In genomic region chr1:63789856-63790605, GRCh38 we compare ENCODE assay signal across 20 cellular contexts. TPM values are rescaled to one million over a fixed set of nuclear protein-coding genes. Genes with fewer than 3 reads are reported as not detected.
"Had no signal": no experiment of that assay in that cellular context is flagged by ENCODE, and none has a peak within 500 bp of the region (broad histone marks: within the 10 kb centered on the region; RNA-seq: fewer than 3 reads in every experiment).

No MANE protein-coding gene starts in this region.

- H3K9me3 ChIP-seq: heart right ventricle, left lung, right atrium auricular region, transverse colon had no signal

- H3K27ac ChIP-seq: brain microvascular endothelial cell, left lung, right atrium auricular region, transverse colon had no signal

- H3K36me3 Mint-ChIP-seq: memory B cell; naive thymus-derived CD8-positive, alpha-beta T cell had no signal

- H3K4me3 ChIP-seq: heart right ventricle, left lung, right atrium auricular region, transverse colon had no signal

- H3K36me3 ChIP-seq: brain microvascular endothelial cell, heart right ventricle, left lung, right atrium auricular region, transverse colon had no signal

- H3K4me3 Mint-ChIP-seq: activated T-helper 1 cell treated with anti-CD3 and anti-CD28 coated beads, Interleukin-12 subunit alpha, Interleukin-12 subunit beta, Interleukin-2, Interleukin-4 antibody, amounts not matched to agents 30 ng/mL and 10 ng/mL and 1 ng/mL, durations not matched to agents 14 hours and 24 hours and 36 hours; memory B cell; naive thymus-derived CD8-positive, alpha-beta T cell had no signal

- H3K4me1 Mint-ChIP-seq: memory B cell had no signal

- ATAC-seq: heart right ventricle; left lung; naive thymus-derived CD8-positive, alpha-beta T cell had no signal

- DNase-seq: activated CD4-positive, alpha-beta T cell treated with anti-CD3 and anti-CD28 coated beads for 48 hours; activated naive CD4-positive, alpha-beta T cell; anterior cingulate cortex; brain microvascular endothelial cell; dermis blood vessel endothelial cell; heart right ventricle; kidney; left lung; naive thymus-derived CD8-positive, alpha-beta T cell; posterior cingulate gyrus; small intestine; stimulated activated CD4-positive, alpha-beta T cell treated with anti-CD3 and anti-CD28 coated beads, Interleukin-4, amount 100 ng/mL, for 24 hours; stimulated activated CD8-positive, alpha-beta memory T cell treated with anti-CD3 and anti-CD28 coated beads, Interleukin-4, amount 100 ng/mL, for 48 hours; stimulated activated naive CD4-positive, alpha-beta T cell treated with Interleukin-2 at 50 U/mL for 16 hours; T-helper 2 cell; transverse colon had no signal

- H3K27ac Mint-ChIP-seq: activated T-helper 1 cell treated with anti-CD3 and anti-CD28 coated beads, Interleukin-12 subunit alpha, Interleukin-12 subunit beta, Interleukin-2, Interleukin-4 antibody, amounts not matched to agents 30 ng/mL and 10 ng/mL and 1 ng/mL, durations not matched to agents 14 hours and 24 hours and 36 hours; memory B cell; naive thymus-derived CD8-positive, alpha-beta T cell had no signal

- H3K9me3 Mint-ChIP-seq: activated T-helper 1 cell treated with anti-CD3 and anti-CD28 coated beads, Interleukin-12 subunit alpha, Interleukin-12 subunit beta, Interleukin-2, Interleukin-4 antibody, amounts not matched to agents 30 ng/mL and 10 ng/mL and 1 ng/mL, durations not matched to agents 14 hours and 24 hours and 36 hours; memory B cell; naive thymus-derived CD8-positive, alpha-beta T cell had no signal

- H3K4me1 ChIP-seq: left lung had no signal

- H3K27me3 ChIP-seq: brain microvascular endothelial cell, heart right ventricle, left lung, right atrium auricular region, transverse colon had no signal

RNA-seq across cellular contexts. Expression of gene ROR1, which starts 16.2 kb away (rescaled TPM):
- total RNA-seq: activated CD8-positive, alpha-beta memory T cell treated with anti-CD3 and anti-CD28 coated beads for 36 hours; activated T-helper 1 cell treated with anti-CD3 and anti-CD28 coated beads, Interleukin-12 subunit alpha, Interleukin-12 subunit beta, Interleukin-2, Interleukin-4 antibody, amounts not matched to agents 30 ng/mL and 10 ng/mL and 1 ng/mL, durations not matched to agents 14 hours and 24 hours and 36 hours had no signal
- polyA plus RNA-seq: naive thymus-derived CD8-positive, alpha-beta T cell had no signal
